32 cellular contexts compared by ENCODE assay signal in the genomic region with DNA sequence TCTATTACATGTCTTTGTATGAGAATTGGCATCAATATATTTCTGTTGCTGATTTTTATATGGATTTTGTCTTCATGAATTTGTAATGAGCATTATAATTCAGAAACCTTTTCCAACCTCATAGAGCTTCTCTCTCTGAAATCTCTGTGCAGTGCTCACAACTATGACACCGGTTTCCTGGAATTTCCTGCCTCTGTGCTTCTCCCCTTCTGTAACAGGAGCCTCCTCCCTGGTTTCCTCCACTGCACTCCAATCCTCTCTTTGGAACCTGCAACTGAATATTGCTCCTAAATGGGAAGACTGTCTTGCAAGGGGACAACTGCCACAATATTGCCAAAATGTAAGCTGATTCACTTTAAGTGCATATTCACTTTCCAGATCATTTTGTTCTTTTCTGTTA.
DNase-seq lines count a peak whose midpoint lies in the region; ATAC-seq and TF ChIP-seq lines count a peak whose summit lies in the region.
"Had no signal": no experiment of that assay in that cellular context is flagged by ENCODE, and none has a peak within 500 bp of the region (broad histone marks: within the 10 kb centered on the region; RNA-seq: fewer than 3 reads in every experiment).

No MANE protein-coding gene starts in this region.

- H3K9me3 ChIP-seq in RWPE2 (ENCODE audit: severe bottlenecking): no peaks in the 10 kb centered on the region
- no peaks in the 10 kb centered on the region for H3K9me3 ChIP-seq in mesodermal cell (ENCODE audit: control insufficient read depth, low read length)
- H3K9me3 ChIP-seq in heart left ventricle: no peaks in the 10 kb centered on the region
- H3K9me3 ChIP-seq in Peyer's patch: no peaks in the 10 kb centered on the region
- H3K9me3 ChIP-seq: colonic mucosa, HAP-1, SJCRH30, testis had no signal

- H3K4me1 ChIP-seq in RWPE2 (ENCODE audit: insufficient read depth, poor library complexity, severe bottlenecking) (peaks cover 16% of the 10 kb centered on the region), mesodermal cell (ENCODE audit: control insufficient read depth, insufficient read depth, low read length, poor library complexity, severe bottlenecking) (peaks cover 13% of the 10 kb centered on the region), heart left ventricle (no peaks in the 10 kb centered on the region), Peyer's patch (no peaks in the 10 kb centered on the region)
- H3K4me1 ChIP-seq: A549, BE2C, colonic mucosa, HAP-1, SJCRH30, testis had no signal

- DNase-seq in AG20443 (ENCODE audit: low spot score) (peak; percentile 26), RWPE2 (ENCODE audit: low spot score) (no peak), iPS DF 4.7 (ENCODE audit: extremely low read depth, low spot score) (peak; percentile 14), pons (ENCODE audit: low spot score) (no peak), heart left ventricle (no peak), Peyer's patch (no peak)
- DNase-seq: activated CD4-positive, alpha-beta T cell treated with anti-CD3 and anti-CD28 coated beads, Interleukin-2, amount 10 ng/mL, durations not matched to agents 24 days and 14 days; activated CD8-positive, alpha-beta memory T cell treated with anti-CD3 and anti-CD28 coated beads for 24 hours; activated T-cell treated with anti-CD3 and anti-CD28 coated beads for 4 hours; amygdala; BE2C; CD8-positive, alpha-beta T cell; colonic mucosa; DMS53; effector CD4-positive, alpha-beta T cell; Karpas-422; mammary epithelial cell; NCI-H1436; NCI-H2081; NCI-H345; NCI-H69; posterior cingulate gyrus; right cardiac atrium; SJCRH30; stimulated activated CD4-positive, alpha-beta T cell treated with anti-CD3 and anti-CD28 coated beads, Interleukin-1b, Interleukin-23, amount 100 ng/mL, for 48 hours; T-helper 9 cell; testis; WERI-Rb-1 had no signal

- TF ChIP-seq CTCF in RWPE2 (IDR thresholded peaks at IDR 0.05; ENCODE audit: poor library complexity, severe bottlenecking) (no peak), heart left ventricle (IDR thresholded peaks at IDR 0.05) (no peak), Peyer's patch (IDR thresholded peaks at IDR 0.05) (no peak)

- H3K27me3 ChIP-seq in RWPE2 (ENCODE audit: insufficient read depth, poor library complexity, severe bottlenecking): no peaks in the 10 kb centered on the region
- H3K27me3 ChIP-seq in heart left ventricle: peaks cover 0 to 2% (median 0%) of the 10 kb centered on the region in 9 donors
- H3K27me3 ChIP-seq in Peyer's patch: no peaks in the 10 kb centered on the region
- H3K27me3 ChIP-seq: BE2C, colonic mucosa, testis had no signal

- 9 to 23% methylated on average over 1 of the region's 1 CpG for WGBS in mesodermal cell (ENCODE audit: insufficient coverage in 2 of 2), 2 experiments
- 24 to 38% (median 34%) methylated on average over 1 of the region's 1 CpG for WGBS in heart left ventricle, 4 donors

- no peak overlapping the region for H3K4me3 ChIP-seq in RWPE2 (ENCODE audit: severe bottlenecking)
- H3K4me3 ChIP-seq in mesodermal cell (ENCODE audit: extremely low read depth, insufficient read depth, low read length, poor library complexity, severe bottlenecking): peak overlapping the region; percentile 31
- H3K4me3 ChIP-seq in heart left ventricle: no peak overlapping the region
- H3K4me3 ChIP-seq in Peyer's patch: no peak overlapping the region
- H3K4me3 ChIP-seq: A549, colonic mucosa, HAP-1, SJCRH30, testis had no signal

- ATAC-seq in RWPE2 (ENCODE audit: low read depth) (peak; percentile 81), heart left ventricle (no peak), GM21717 (IDR thresholded peaks at IDR 0.05; ENCODE audit: unreplicated experiment) (no peak)
- ATAC-seq: A549; CD8-positive, alpha-beta T cell; right cardiac atrium had no signal

- no peaks in the 10 kb centered on the region for H3K36me3 ChIP-seq in RWPE2 (ENCODE audit: low read depth)
- H3K36me3 ChIP-seq in mesodermal cell (ENCODE audit: control insufficient read depth, insufficient read depth, low read length): no peaks in the 10 kb centered on the region
- H3K36me3 ChIP-seq in heart left ventricle: no peaks in the 10 kb centered on the region
- no peaks in the 10 kb centered on the region for H3K36me3 ChIP-seq in Peyer's patch
- H3K36me3 ChIP-seq: BE2C, colonic mucosa, HAP-1, SJCRH30, WERI-Rb-1 had no signal

- TF ChIP-seq POLR2A in heart left ventricle (IDR thresholded peaks at IDR 0.05) (no peak), Peyer's patch (IDR thresholded peaks at IDR 0.05) (no peak)

- H3K27ac ChIP-seq in RWPE2 (ENCODE audit: poor library complexity, severe bottlenecking) (peak overlapping the region; percentile 35), mesodermal cell (ENCODE audit: low read depth, low read length, severe bottlenecking) (peak overlapping the region; percentile 47), heart left ventricle (no peak overlapping the region), Peyer's patch (no peak overlapping the region)
- H3K27ac ChIP-seq: A549, colonic mucosa, SJCRH30, testis, WERI-Rb-1 had no signal

- intact Hi-C loops in heart left ventricle (cut with DNase I): no loop called here

Comparison
In these comparisons a context has a peak if more than half of its experiments do, and no peak if none do; other contexts are left out.
1. DNase-seq: peak in AG20443 (single experiment) and iPS DF 4.7 (single experiment); none in RWPE2 (single experiment), pons (single experiment), heart left ventricle (0 of 5) and Peyer's patch (0 of 3).
2. H3K27ac ChIP-seq: peak in RWPE2 (single experiment) and mesodermal cell (single experiment); none in heart left ventricle (0 of 12) and Peyer's patch (0 of 4).